ENCODE assay signal across 9 cellular contexts in the genomic region with DNA sequence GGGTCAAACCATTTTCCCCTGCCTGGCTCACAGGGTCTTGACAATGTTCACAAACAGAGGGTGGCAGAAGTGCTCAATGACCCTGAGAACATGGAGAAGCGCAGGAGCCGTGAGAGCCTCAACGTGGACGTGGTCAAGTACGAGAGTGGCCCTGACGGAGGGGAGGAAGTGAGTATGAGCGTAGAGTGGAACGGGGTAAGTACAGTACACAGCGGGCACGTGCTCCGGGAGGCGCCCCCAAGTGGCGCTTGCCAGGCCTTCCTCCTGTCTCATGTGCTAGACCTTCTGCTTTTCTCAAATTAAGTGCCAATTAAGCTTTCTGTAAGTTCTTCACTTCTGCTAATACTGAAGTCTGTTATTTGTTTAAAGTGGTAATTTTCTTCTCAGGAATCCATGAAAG. TPM values are rescaled to one million over a fixed set of nuclear protein-coding genes. Genes with fewer than 3 reads are reported as not detected.
DNase-seq lines count a peak whose midpoint lies in the region; ATAC-seq and TF ChIP-seq lines count a peak whose summit lies in the region.
"Had no signal": no experiment of that assay in that cellular context is flagged by ENCODE, and none has a peak within 500 bp of the region (broad histone marks: within the 10 kb centered on the region; RNA-seq: fewer than 3 reads in every experiment).

No MANE protein-coding gene starts in this region.

- peak; percentile 39 for TF ChIP-seq CTCF in Calu3 (IDR thresholded peaks at IDR 0.05; ENCODE audit: unreplicated experiment)
- peak; percentile 42 for TF ChIP-seq CTCF in hepatocyte (IDR thresholded peaks at IDR 0.05; ENCODE audit: poor library complexity)

- BruUV-seq in Calu3 (replicated peaks; lab: Mats Ljungman, UMichigan) = no TSS peak

- H3K27me3 ChIP-seq in hepatocyte = no peaks in the 10 kb centered on the region

- H3K9me2 ChIP-seq in hepatocyte (replicated peaks; ENCODE audit: insufficient read depth) = no peaks in the 10 kb centered on the region

- no peaks in the 10 kb centered on the region for H3K4me1 ChIP-seq in hepatocyte (ENCODE audit: insufficient read depth)

- no peak overlapping the region for H3K27ac ChIP-seq in hepatocyte

- no peak overlapping the region for H3K4me3 Mint-ChIP-seq in Calu3 (ENCODE audit: low read depth, unreplicated experiment)
- H3K4me3 Mint-ChIP-seq in activated naive CD4-positive, alpha-beta T cell treated with anti-CD3 and anti-CD28 coated beads, Interleukin-2, amount 10 ng/mL, durations not matched to agents 7 days and 5 days = no peak overlapping the region

- no peak overlapping the region for H3K27ac Mint-ChIP-seq in Calu3 (ENCODE audit: unreplicated experiment)
- peak overlapping the region; percentile 64 for H3K27ac Mint-ChIP-seq in activated naive CD4-positive, alpha-beta T cell treated with anti-CD3 and anti-CD28 coated beads, Interleukin-2, amount 10 ng/mL, durations not matched to agents 7 days and 5 days

- H4K20me1 ChIP-seq in hepatocyte (ENCODE audit: insufficient read depth, poor library complexity, severe bottlenecking) = peaks cover 3% of the 10 kb centered on the region

- peak; percentile 24 for DNase-seq in Calu3
- DNase-seq in NOMO-1 treated with dmso at 0.1 percent for 144 hours (lab: John Stamatoyannopoulos, UW; ENCODE audit: unreplicated experiment) = peak; percentile 84
- peak; percentile 59 for DNase-seq in activated naive CD4-positive, alpha-beta T cell treated with anti-CD3 and anti-CD28 coated beads, Interleukin-2, amount 10 ng/mL, durations not matched to agents 7 days and 5 days
- no peak for DNase-seq in hepatocyte (ENCODE audit: low spot score)
- peak; percentile 21 to 24 for DNase-seq in stimulated activated CD8-positive, alpha-beta memory T cell treated with anti-CD3 and anti-CD28 coated beads, Interleukin-15, amount 100 ng/mL, for 48 hours (ENCODE audit: low read depth in 2 of 2)

- no peaks in the 10 kb centered on the region for H3K9me3 ChIP-seq in hepatocyte (ENCODE audit: low read depth)

- no peak overlapping the region for H3K4me2 ChIP-seq in hepatocyte

- no peaks in the 10 kb centered on the region for H3K9me3 Mint-ChIP-seq in Calu3 (ENCODE audit: low read depth, unreplicated experiment)
- no peaks in the 10 kb centered on the region for H3K9me3 Mint-ChIP-seq in activated naive CD4-positive, alpha-beta T cell treated with anti-CD3 and anti-CD28 coated beads, Interleukin-2, amount 10 ng/mL, durations not matched to agents 7 days and 5 days

- ATAC-seq in GM21576 (IDR thresholded peaks at IDR 0.05; ENCODE audit: unreplicated experiment) (peak; percentile 80), HG02840 (IDR thresholded peaks at IDR 0.05; ENCODE audit: low FRiP score, unreplicated experiment) (no peak), GM18517 (IDR thresholded peaks at IDR 0.05; ENCODE audit: unreplicated experiment) (no peak)

- H3K79me2 ChIP-seq in hepatocyte = peaks cover 2% of the 10 kb centered on the region

- no peaks in the 10 kb centered on the region for H3K4me1 Mint-ChIP-seq in Calu3 (ENCODE audit: low read depth, unreplicated experiment)
- no peaks in the 10 kb centered on the region for H3K4me1 Mint-ChIP-seq in activated naive CD4-positive, alpha-beta T cell treated with anti-CD3 and anti-CD28 coated beads, Interleukin-2, amount 10 ng/mL, durations not matched to agents 7 days and 5 days

- CTCF ChIA-PET in Calu3 (lab: Charles Lee) = no interaction called here
- CTCF ChIA-PET in activated naive CD4-positive, alpha-beta T cell treated with anti-CD3 and anti-CD28 coated beads, Interleukin-2, amount 10 ng/mL, durations not matched to agents 7 days and 5 days (lab: Charles Lee) = interaction anchor here (0.9 to 1.8 kb wide), 5 partner anchors 14 to 108 kb away, joined by 3 to 5 read pairs (median 4); no protein-coding TSS in a partner anchor

- WGBS in hepatocyte (ENCODE audit: low lambda C conversion rate, missing lambda C conversion rate) = 89% methylated on average over 13 of the region's 13 CpGs

- peaks cover 45% of the 10 kb centered on the region for H3K36me3 Mint-ChIP-seq in Calu3 (ENCODE audit: insufficient read depth, unreplicated experiment)
- peaks cover 52% of the 10 kb centered on the region for H3K36me3 Mint-ChIP-seq in activated naive CD4-positive, alpha-beta T cell treated with anti-CD3 and anti-CD28 coated beads, Interleukin-2, amount 10 ng/mL, durations not matched to agents 7 days and 5 days

- intact Hi-C loops in Calu3 (cut with micrococcal nuclease; ENCODE audit: unreplicated experiment) = loop anchor here (10.0 kb wide), 1 partner anchor 105 kb away; no protein-coding TSS in a partner anchor

- H2AFZ ChIP-seq in hepatocyte = no peak overlapping the region

- no peaks in the 10 kb centered on the region for H3K36me3 ChIP-seq in hepatocyte (replicated peaks; ENCODE audit: insufficient read depth, low read depth)

- H3K4me3 ChIP-seq in hepatocyte = no peak overlapping the region
- H3K4me3 ChIP-seq: skin epidermis had no signal

- no peaks in the 10 kb centered on the region for H3K27me3 Mint-ChIP-seq in Calu3 (ENCODE audit: unreplicated experiment)
- no peaks in the 10 kb centered on the region for H3K27me3 Mint-ChIP-seq in activated naive CD4-positive, alpha-beta T cell treated with anti-CD3 and anti-CD28 coated beads, Interleukin-2, amount 10 ng/mL, durations not matched to agents 7 days and 5 days

RNA-seq across cellular contexts. Expression of a gene that starts 35.9 kb away (rescaled TPM):
- total RNA-seq in Calu3 (2022) (48.6 and 52.9 TPM in 2 replicates), hepatocyte (7.1 and 9.1 TPM in 2 replicates)
- 7.7 and 8.2 TPM in 2 replicates for polyA plus RNA-seq in hepatocyte

RNA-seq across cellular contexts. Expression of a gene that starts 36.3 kb away (rescaled TPM):
- total RNA-seq in Calu3 (2022) (45.7 and 48.8 TPM in 2 replicates), hepatocyte (39.4 and 59.2 TPM in 2 replicates)
- 51.3 and 55.2 TPM in 2 replicates for polyA plus RNA-seq in hepatocyte

RNA-seq across cellular contexts. Expression of a gene that starts 50.3 kb away (rescaled TPM):
- total RNA-seq in Calu3 (2022) (124 and 128 TPM in 2 replicates), hepatocyte (115 and 122 TPM in 2 replicates)
- 95.4 and 130 TPM in 2 replicates for polyA plus RNA-seq in hepatocyte
